Comparison of ENCODE assay signal across 8 cellular contexts in genomic region chr5:442335-443238, GRCh38.
DNase-seq lines count a peak whose midpoint lies in the region; ATAC-seq and TF ChIP-seq lines count a peak whose summit lies in the region.

TSS of gene EXOC3 (plus strand) at chr5:443176. CDS start at chr5:446206, 3,030 bp downstream.

- TF ChIP-seq POLR2A in erythroblast (IDR thresholded peaks at IDR 0.05; ENCODE audit: low read length): peak; percentile 75

- peak; percentile 58 for ATAC-seq in GM19468 (IDR thresholded peaks at IDR 0.05; ENCODE audit: extremely low read depth, unreplicated experiment)

- peaks cover 5 to 24% of the 10 kb centered on the region in 2 donors for H3K4me1 ChIP-seq in muscle layer of duodenum (ENCODE audit: control insufficient read depth in 1 of 2, insufficient read depth in 2 of 2, low read length in 2 of 2)

- H3K27ac ChIP-seq in muscle layer of duodenum (ENCODE audit: low read length): peak within 1 kb of the TSS; percentile 67

- H3K9me3 ChIP-seq in muscle layer of duodenum (ENCODE audit: control insufficient read depth in 1 of 2, low read length in 2 of 2): no peaks in the 10 kb centered on the region

- H3K4me3 ChIP-seq in muscle layer of duodenum (ENCODE audit: low read depth in 1 of 2, low read length in 2 of 2): peak within 1 kb of the TSS; percentile 95 to 100

- H3K27me3 ChIP-seq in muscle layer of duodenum (ENCODE audit: low read depth, low read length): no peaks in the 10 kb centered on the region

- peak; percentile 60 for DNase-seq in COR-L47 (lab: John Stamatoyannopoulos, UW)
- peak; percentile 19 for DNase-seq in HS-5 (ENCODE audit: low read depth)
- peak; percentile 85 for DNase-seq in OCI-M1 (lab: John Stamatoyannopoulos, UW)
- DNase-seq in activated T-cell treated with anti-CD3 and anti-CD28 coated beads, Interleukin-2, amount 50 U/mL, for 1 hour: peak; percentile 80
- peak; percentile 87 to 90 for DNase-seq in erythroblast (lab: John Stamatoyannopoulos, UW)
- DNase-seq in stimulated activated CD8-positive, alpha-beta memory T cell treated with anti-CD3 and anti-CD28 coated beads, Interleukin-7, amount 100 ng/mL, for 24 hours (ENCODE audit: low read depth): peak; percentile 43

- H3K36me3 ChIP-seq in muscle layer of duodenum (ENCODE audit: control insufficient read depth in 1 of 2, insufficient read depth in 2 of 2, low read length in 2 of 2): peaks cover 7 to 12% of the 10 kb centered on the region in 2 donors

Comparison
In these comparisons a context has a peak if more than half of its experiments do, and no peak if none do; other contexts are left out.
1. Peak in every context shown above with its lines: DNase-seq, ATAC-seq, H3K4me3 ChIP-seq and H3K27ac ChIP-seq.
2. DNase-seq: peak in every context shown above with its lines; median percentile 88 in erythroblast; 85 in OCI-M1; 80 in activated T-cell treated with anti-CD3 and anti-CD28 coated beads, Interleukin-2, amount 50 U/mL, for 1 hour; 60 in COR-L47; 43 in stimulated activated CD8-positive, alpha-beta memory T cell treated with anti-CD3 and anti-CD28 coated beads, Interleukin-7, amount 100 ng/mL, for 24 hours; 19 in HS-5.